ENCODE assay signal across 11 cellular contexts in the genomic region with DNA sequence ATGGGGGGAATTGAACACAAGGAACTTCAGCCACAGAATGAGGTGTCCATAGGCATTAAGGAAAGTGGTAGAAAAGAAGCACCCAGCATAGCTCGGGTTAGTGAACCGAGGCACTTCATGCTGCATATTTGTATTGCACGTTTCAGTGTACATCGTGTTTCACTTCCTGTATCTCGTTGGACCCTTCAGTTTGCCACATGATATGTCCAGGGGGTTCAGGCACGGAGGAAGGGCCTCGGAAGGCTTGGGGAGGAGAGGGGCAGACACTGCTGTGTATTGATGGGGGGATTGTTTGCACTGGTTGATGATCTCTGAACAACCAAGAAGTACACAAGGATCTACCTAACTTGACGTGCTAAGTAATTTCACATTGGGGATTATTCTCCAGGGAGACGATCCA. TPM values are rescaled to one million over a fixed set of nuclear protein-coding genes. Genes with fewer than 3 reads are reported as not detected.
"Had no signal": no experiment of that assay in that cellular context is flagged by ENCODE, and none has a peak within 500 bp of the region (broad histone marks: within the 10 kb centered on the region; RNA-seq: fewer than 3 reads in every experiment).

No MANE protein-coding gene starts in this region.

RNA-seq across cellular contexts. Expression of a gene that starts 3.8 kb away (rescaled TPM):
- total RNA-seq: activated CD8-positive, alpha-beta memory T cell treated with anti-CD3 and anti-CD28 coated beads, Interleukin-2, amount 10 ng/mL, durations not matched to agents 7 days and 5 days; fibroblast of lung; frontal cortex; heart left ventricle; left colon; lung microvascular endothelial cell; mononuclear cell; natural killer cell treated with Interleukin-12 subunit alpha and Interleukin-12 subunit beta and Interleukin-15 and Interleukin-18, amount 100 ng/mL, for 72 hours; posterior vena cava; right atrium auricular region; vagina had no signal
- polyA plus RNA-seq: fibroblast of lung, heart left ventricle had no signal

RNA-seq across cellular contexts. Expression of a gene that starts 9.7 kb away (rescaled TPM):
- total RNA-seq: lung microvascular endothelial cell had no signal

RNA-seq across cellular contexts. Expression of a gene that starts 11.3 kb away (rescaled TPM):
- total RNA-seq: activated CD8-positive, alpha-beta memory T cell treated with anti-CD3 and anti-CD28 coated beads, Interleukin-2, amount 10 ng/mL, durations not matched to agents 7 days and 5 days; fibroblast of lung; frontal cortex; heart left ventricle; left colon; lung microvascular endothelial cell; mononuclear cell; natural killer cell treated with Interleukin-12 subunit alpha and Interleukin-12 subunit beta and Interleukin-15 and Interleukin-18, amount 100 ng/mL, for 72 hours; posterior vena cava; right atrium auricular region; vagina had no signal
- polyA plus RNA-seq: fibroblast of lung, heart left ventricle had no signal

RNA-seq across cellular contexts. Expression of a gene that starts 26.0 kb away (rescaled TPM):
- total RNA-seq: activated CD8-positive, alpha-beta memory T cell treated with anti-CD3 and anti-CD28 coated beads, Interleukin-2, amount 10 ng/mL, durations not matched to agents 7 days and 5 days; fibroblast of lung; frontal cortex; heart left ventricle; left colon; lung microvascular endothelial cell; mononuclear cell; natural killer cell treated with Interleukin-12 subunit alpha and Interleukin-12 subunit beta and Interleukin-15 and Interleukin-18, amount 100 ng/mL, for 72 hours; posterior vena cava; right atrium auricular region; vagina had no signal
- polyA plus RNA-seq: fibroblast of lung, heart left ventricle had no signal

RNA-seq across cellular contexts. Expression of a gene that starts 40.7 kb away (rescaled TPM):
- total RNA-seq: activated CD8-positive, alpha-beta memory T cell treated with anti-CD3 and anti-CD28 coated beads, Interleukin-2, amount 10 ng/mL, durations not matched to agents 7 days and 5 days; fibroblast of lung; frontal cortex; heart left ventricle; left colon; lung microvascular endothelial cell; mononuclear cell; natural killer cell treated with Interleukin-12 subunit alpha and Interleukin-12 subunit beta and Interleukin-15 and Interleukin-18, amount 100 ng/mL, for 72 hours; posterior vena cava; right atrium auricular region; vagina had no signal
- polyA plus RNA-seq: fibroblast of lung, heart left ventricle had no signal
